ENCODE assay signal across 8 cellular contexts in genomic region chr13:20566917-20567755, GRCh38. TPM values are rescaled to one million over a fixed set of nuclear protein-coding genes. Genes with fewer than 3 reads are reported as not detected.
DNase-seq lines count a peak whose midpoint lies in the region; ATAC-seq, FAIRE-seq and TF ChIP-seq lines count a peak whose summit lies in the region.

Gene IFT88 (plus strand): TSS chr13:20567157. CDS start chr13:20574386, 7,229 bp downstream.

- H3K36me3 ChIP-seq in astrocyte (ENCODE audit: insufficient read depth, low read length) (no peaks in the 10 kb centered on the region), hepatocyte (replicated peaks; ENCODE audit: insufficient read depth, low read depth) (no peaks in the 10 kb centered on the region), rectal smooth muscle tissue (ENCODE audit: control insufficient read depth, insufficient read depth, low read length) (no peaks in the 10 kb centered on the region), uterus (no peaks in the 10 kb centered on the region)

- peaks cover 12% of the 10 kb centered on the region for H3K79me2 ChIP-seq in astrocyte (ENCODE audit: insufficient read depth, low read length)
- H3K79me2 ChIP-seq in hepatocyte: peaks cover 37% of the 10 kb centered on the region

- TF ChIP-seq CTCF in astrocyte (IDR thresholded peaks at IDR 0.05; ENCODE audit: insufficient read depth, low read depth, low read length) (no peak), hepatocyte (IDR thresholded peaks at IDR 0.05; ENCODE audit: poor library complexity) (no peak), uterus (IDR thresholded peaks at IDR 0.05) (peak in 2 of 4 experiments; percentile 10 to 32)

- peaks cover 17% of the 10 kb centered on the region for H3K9me3 Mint-ChIP-seq in astrocyte (ENCODE audit: unreplicated experiment)

- H3K27me3 ChIP-seq in astrocyte (ENCODE audit: insufficient read depth, low read length): no peaks in the 10 kb centered on the region
- no peaks in the 10 kb centered on the region for H3K27me3 ChIP-seq in hepatocyte
- no peaks in the 10 kb centered on the region for H3K27me3 ChIP-seq in rectal smooth muscle tissue (ENCODE audit: control insufficient read depth, insufficient read depth, low read length)
- H3K27me3 ChIP-seq in uterus: no peaks in the 10 kb centered on the region

- peaks cover 3% of the 10 kb centered on the region for H3K4me1 Mint-ChIP-seq in astrocyte (ENCODE audit: low read depth, unreplicated experiment)

- peak within 1 kb of the TSS; percentile 96 for H3K4me3 Mint-ChIP-seq in astrocyte (ENCODE audit: unreplicated experiment)

- peak within 1 kb of the TSS; percentile 94 for H3K27ac Mint-ChIP-seq in astrocyte (ENCODE audit: unreplicated experiment)

- peaks cover 5% of the 10 kb centered on the region for H3K36me3 Mint-ChIP-seq in astrocyte (ENCODE audit: low read depth, unreplicated experiment)

- H3K4me1 ChIP-seq in astrocyte (ENCODE audit: insufficient read depth, low read length) (peaks cover 11% of the 10 kb centered on the region), hepatocyte (ENCODE audit: insufficient read depth) (peaks cover 7% of the 10 kb centered on the region), rectal smooth muscle tissue (ENCODE audit: control insufficient read depth, insufficient read depth, low read length) (no peaks in the 10 kb centered on the region), uterus (no peaks in the 10 kb centered on the region)

- no peaks in the 10 kb centered on the region for H3K27me3 Mint-ChIP-seq in astrocyte (ENCODE audit: low read depth, unreplicated experiment)

- peak; percentile 75 for ATAC-seq in HG02943 (IDR thresholded peaks at IDR 0.05; ENCODE audit: low read depth, unreplicated experiment)

- WGBS in hepatocyte (ENCODE audit: low lambda C conversion rate, missing lambda C conversion rate): 2% methylated on average over 46 of the region's 72 CpGs

- DNase-seq in GM18507 (ENCODE audit: extremely low spot score, insufficient read length, low read depth): peak; percentile 84
- peak; percentile 90 to 91 for DNase-seq in NCI-H1930 (lab: John Stamatoyannopoulos, UW)
- DNase-seq in T-helper 22 cell (ENCODE audit: low read depth): peak; percentile 69
- peak; percentile 78 for DNase-seq in astrocyte (ENCODE audit: low read depth)
- DNase-seq in hepatocyte (ENCODE audit: low spot score): peak; percentile 97
- DNase-seq in uterus: peak; percentile 84 to 88

- H3K27ac ChIP-seq in astrocyte (ENCODE audit: low read depth, low read length) (peak within 1 kb of the TSS; percentile 92), hepatocyte (peak within 1 kb of the TSS; percentile 97), rectal smooth muscle tissue (ENCODE audit: low read depth, low read length) (peak within 1 kb of the TSS; percentile 93), uterus (peak within 1 kb of the TSS; percentile 88 to 93)

- H3K9ac ChIP-seq in astrocyte (ENCODE audit: low read length) (peak within 1 kb of the TSS; percentile 89), rectal smooth muscle tissue (ENCODE audit: low read length) (peak within 1 kb of the TSS; percentile 83)

- peaks cover 13% of the 10 kb centered on the region for H3K9me3 ChIP-seq in astrocyte (ENCODE audit: insufficient read depth, low read depth, low read length)
- no peaks in the 10 kb centered on the region for H3K9me3 ChIP-seq in hepatocyte (ENCODE audit: low read depth)
- H3K9me3 ChIP-seq in uterus: no peaks in the 10 kb centered on the region

- peak within 1 kb of the TSS; percentile 98 for H2AFZ ChIP-seq in astrocyte (ENCODE audit: low read depth, low read length)
- H2AFZ ChIP-seq in hepatocyte: peak within 1 kb of the TSS; percentile 72

- peak within 1 kb of the TSS; percentile 93 for H3K4me2 ChIP-seq in astrocyte (ENCODE audit: low read length)
- H3K4me2 ChIP-seq in hepatocyte: peak within 1 kb of the TSS; percentile 89

- no peaks in the 10 kb centered on the region for H3K9me2 ChIP-seq in hepatocyte (replicated peaks; ENCODE audit: insufficient read depth)

- TF ChIP-seq POLR2A in uterus (IDR thresholded peaks at IDR 0.05): peak; percentile 34 to 57

- H3K4me3 ChIP-seq in astrocyte (ENCODE audit: insufficient read depth, low read depth, low read length): peak within 1 kb of the TSS; percentile 77
- peak within 1 kb of the TSS; percentile 63 for H3K4me3 ChIP-seq in hepatocyte
- peak within 1 kb of the TSS; percentile 75 for H3K4me3 ChIP-seq in rectal smooth muscle tissue (ENCODE audit: low read length)
- peak within 1 kb of the TSS; percentile 72 to 87 for H3K4me3 ChIP-seq in uterus

- FAIRE-seq in GM18507 (lab: Jason Lieb, UNC) (peak; percentile 74), astrocyte (lab: Jason Lieb, UNC) (no peak)

- H4K20me1 ChIP-seq in astrocyte (ENCODE audit: insufficient read depth, low read length) (no peaks in the 10 kb centered on the region), hepatocyte (ENCODE audit: insufficient read depth, poor library complexity, severe bottlenecking) (no peaks in the 10 kb centered on the region)

- intact Hi-C loops in uterus (cut with DNase I; ENCODE audit: low total_unique reads): no loop called here

RNA-seq across cellular contexts. Expression of gene IFT88, which starts in this region (rescaled TPM):
- total RNA-seq in astrocyte: 7.6 and 8.0 TPM in 2 replicates
- total RNA-seq in hepatocyte: 16.9 and 19.2 TPM in 2 replicates
- 9.2 and 16.5 TPM in 2 replicates for polyA plus RNA-seq in hepatocyte
- total RNA-seq in uterus: 10 to 100 TPM in 2 of 4 donors, 1 to 10 TPM in 2; 7.9 to 47.5 (median 27.6) TPM

Comparison
In these comparisons a context has a peak if more than half of its experiments do, and no peak if none do; other contexts are left out.
1. Peak in every context shown above with its lines: DNase-seq, ATAC-seq, H3K4me3 ChIP-seq and H3K27ac ChIP-seq.